Comparison of ENCODE assay signal across 2 cellular contexts in the genomic region with DNA sequence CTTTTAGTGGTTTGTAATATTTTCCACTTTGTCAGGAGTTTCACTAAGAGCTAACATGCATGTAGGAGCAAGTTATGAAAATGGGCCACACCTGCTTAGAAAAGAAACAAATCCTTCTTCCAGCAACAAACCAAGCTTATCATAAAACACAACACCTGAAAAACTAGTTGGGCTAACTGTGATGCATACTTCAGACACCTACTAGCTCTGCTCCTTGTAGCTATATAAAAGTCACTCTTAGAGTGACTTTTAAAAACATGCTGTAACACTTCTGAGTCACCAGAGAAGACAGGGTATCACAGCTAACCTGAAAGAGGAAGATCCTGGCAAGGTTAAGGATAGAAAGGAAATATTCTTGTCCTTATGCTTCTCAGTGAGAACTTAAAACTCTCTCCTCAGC.
TF ChIP-seq lines count a peak whose summit lies in the region.

No MANE protein-coding gene starts in this region.

TF ChIP-seq in HEK293, 187 proteins besides CTCF, POLR2A, EP300 and RAD21:
- TF ChIP-seq MYNN (tag by site-specific recombination; IDR thresholded peaks at IDR 0.05; ENCODE audit: borderline replicate concordance) (peak; percentile 47; the same call in 1 of the 2 replicates), REST (tag by site-specific recombination; IDR thresholded peaks at IDR 0.05) (no peak)
TF ChIP-seq in HEK293: peak in this region for 1.

TF ChIP-seq in GM23338, 12 proteins besides CTCF, POLR2A, EP300 and RAD21:
- TF ChIP-seq ZNF462 (CRISPR knock-in tag; IDR thresholded peaks at IDR 0.05) (no peak), CREB1 (CRISPR knock-in tag; IDR thresholded peaks at IDR 0.05; ENCODE audit: low read depth) (no peak), POLR2AphosphoS5 (IDR thresholded peaks at IDR 0.05; ENCODE audit: low read depth) (no peak), EZH2phosphoT487 (IDR thresholded peaks at IDR 0.05; ENCODE audit: unreplicated experiment) (no peak), ZNF331 (CRISPR knock-in tag; IDR thresholded peaks at IDR 0.05; ENCODE audit: low read depth) (no peak)
- TF ChIP-seq, protein P1, sequence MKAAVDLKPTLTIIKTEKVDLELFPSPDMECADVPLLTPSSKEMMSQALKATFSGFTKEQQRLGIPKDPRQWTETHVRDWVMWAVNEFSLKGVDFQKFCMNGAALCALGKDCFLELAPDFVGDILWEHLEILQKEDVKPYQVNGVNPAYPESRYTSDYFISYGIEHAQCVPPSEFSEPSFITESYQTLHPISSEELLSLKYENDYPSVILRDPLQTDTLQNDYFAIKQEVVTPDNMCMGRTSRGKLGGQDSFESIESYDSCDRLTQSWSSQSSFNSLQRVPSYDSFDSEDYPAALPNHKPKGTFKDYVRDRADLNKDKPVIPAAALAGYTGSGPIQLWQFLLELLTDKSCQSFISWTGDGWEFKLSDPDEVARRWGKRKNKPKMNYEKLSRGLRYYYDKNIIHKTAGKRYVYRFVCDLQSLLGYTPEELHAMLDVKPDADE (IDR thresholded peaks at IDR 0.05): no peak
